In the genomic region with DNA sequence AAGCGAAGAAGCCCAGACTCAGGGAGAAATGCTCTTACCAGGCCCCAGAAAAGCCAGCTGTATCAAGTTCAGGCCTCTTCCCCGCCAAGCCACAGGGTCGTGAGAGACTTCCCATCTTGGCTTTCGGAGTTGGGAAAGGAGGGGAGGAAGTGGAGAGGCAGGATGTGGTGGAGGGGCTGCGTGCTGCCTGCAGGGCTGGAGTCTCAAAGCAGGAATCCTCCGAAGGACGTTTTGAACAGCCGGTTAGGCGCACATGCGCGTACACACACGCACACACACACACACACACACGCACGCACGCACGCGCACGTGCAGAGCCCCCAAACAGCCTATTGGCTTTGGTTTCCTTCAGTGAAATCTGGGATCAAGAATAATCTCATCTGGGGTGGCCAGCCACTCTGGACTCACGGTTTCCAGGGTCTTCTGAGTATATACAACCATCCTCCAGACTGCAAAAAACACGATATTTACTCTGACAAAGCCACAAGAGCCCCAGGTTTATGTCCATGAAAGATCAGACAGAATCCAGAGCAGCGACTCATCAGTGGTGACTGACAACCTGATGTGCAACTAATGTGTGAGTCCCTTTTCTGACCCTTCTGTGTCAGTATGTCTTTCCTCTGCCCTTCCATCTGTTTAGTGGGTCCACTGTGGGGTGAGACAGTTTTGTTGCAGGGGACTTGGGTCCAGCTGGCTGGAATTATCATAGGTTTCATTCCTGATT, we compare ENCODE assay signal across 9 cellular contexts.
DNase-seq lines count a peak whose midpoint lies in the region; ATAC-seq and TF ChIP-seq lines count a peak whose summit lies in the region.
"Had no signal": no experiment of that assay in that cellular context is flagged by ENCODE, and none has a peak within 500 bp of the region (broad histone marks: within the 10 kb centered on the region; RNA-seq: fewer than 3 reads in every experiment).

No MANE protein-coding gene starts in this region.

- peak overlapping the region; percentile 63 for H3K27ac ChIP-seq in SJCRH30
- H3K27ac ChIP-seq in ovary, result no peak overlapping the region

- intact Hi-C loops in ovary (cut with DNase I), result no loop called here

- ATAC-seq in GM21423 (IDR thresholded peaks at IDR 0.05; ENCODE audit: unreplicated experiment), result no peak

- H3K36me3 ChIP-seq in SJCRH30 (no peaks in the 10 kb centered on the region), ovary (no peaks in the 10 kb centered on the region)

- DNase-seq in EL, result peak; percentile 80
- DNase-seq in SJCRH30, result peak; percentile 92
- DNase-seq in fibroblast of peridontal ligament (ENCODE audit: extremely low read depth), result peak; percentile 78
- peak; percentile 44 to 79 (median 56) for DNase-seq in ovary
- no peak for DNase-seq in NCI-H1694 treated with DMSO at 0.1 percent for 48 hours (lab: John Stamatoyannopoulos, UW)
- DNase-seq in NCI-H524 treated with DMSO at 0.1 percent for 48 hours (lab: John Stamatoyannopoulos, UW), result no peak
- DNase-seq in DMS 273 (lab: John Stamatoyannopoulos, UW; ENCODE audit: unreplicated experiment), result no peak
- DNase-seq: stimulated activated CD4-positive, alpha-beta T cell treated with anti-CD3 and anti-CD28 coated beads, Interleukin-4, amount 100 ng/mL, for 1 hour had no signal

- no peak for TF ChIP-seq CTCF in ovary (IDR thresholded peaks at IDR 0.05)

- TF ChIP-seq EP300 in ovary (IDR thresholded peaks at IDR 0.05), result no peak

- H3K4me3 ChIP-seq in SJCRH30 (peak overlapping the region; percentile 46), ovary (no peak overlapping the region)

- 6 to 12% (median 11%) methylated on average over 21 of the region's 21 CpGs for WGBS in ovary, 3 donors

- peaks cover 35% of the 10 kb centered on the region for H3K4me1 ChIP-seq in SJCRH30
- H3K4me1 ChIP-seq in ovary (ENCODE audit: insufficient read depth), result peaks cover 7% of the 10 kb centered on the region

- H3K27me3 ChIP-seq in SJCRH30 (no peaks in the 10 kb centered on the region), ovary (no peaks in the 10 kb centered on the region)

- TF ChIP-seq POLR2A in ovary (IDR thresholded peaks at IDR 0.05), result no peak

- no peaks in the 10 kb centered on the region for H3K9me3 ChIP-seq in SJCRH30 (replicated peaks)
- H3K9me3 ChIP-seq in ovary, result no peaks in the 10 kb centered on the region

Comparison
In these comparisons a context has a peak if more than half of its experiments do, and no peak if none do; other contexts are left out.
1. DNase-seq: peak in EL (single experiment), SJCRH30 (2 of 2), fibroblast of peridontal ligament (single experiment) and ovary (5 of 5); none in NCI-H1694 treated with DMSO at 0.1 percent for 48 hours (single experiment), NCI-H524 treated with DMSO at 0.1 percent for 48 hours (single experiment) and DMS 273 (single experiment).